Comparison of ENCODE assay signal across 1 cellular context in genomic region chr17:7029096-7029495, GRCh38.
TF ChIP-seq lines count a peak whose summit lies in the region.

No MANE protein-coding gene starts in this region.

TF ChIP-seq in endothelial cell of umbilical vein, 7 proteins besides CTCF, POLR2A, EP300 and RAD21:
- no peak for TF ChIP-seq GATA2 (IDR thresholded peaks at IDR 0.05; ENCODE audit: insufficient read depth, insufficient read length, low read depth, low read length)
- TF ChIP-seq FOS (IDR thresholded peaks at IDR 0.05; ENCODE audit: borderline replicate concordance, insufficient read depth, low read length) = no peak
- TF ChIP-seq POLR2AphosphoS5 (IDR thresholded peaks at IDR 0.05; ENCODE audit: insufficient read depth, low read depth, low read length) = no peak
- TF ChIP-seq, protein P1, sequence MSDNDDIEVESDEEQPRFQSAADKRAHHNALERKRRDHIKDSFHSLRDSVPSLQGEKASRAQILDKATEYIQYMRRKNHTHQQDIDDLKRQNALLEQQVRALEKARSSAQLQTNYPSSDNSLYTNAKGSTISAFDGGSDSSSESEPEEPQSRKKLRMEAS (IDR thresholded peaks at IDR 0.05; ENCODE audit: insufficient read depth, insufficient read length) = no peak
- TF ChIP-seq EZH2 (IDR thresholded peaks at IDR 0.05; ENCODE audit: borderline replicate concordance, low read depth, low read length, severe bottlenecking) = no peak
- no peak for TF ChIP-seq MYC (IDR thresholded peaks at IDR 0.05; ENCODE audit: low read depth, low read length)
- TF ChIP-seq JUN (IDR thresholded peaks at IDR 0.05; ENCODE audit: borderline replicate concordance, insufficient read depth, insufficient read length, low read depth) = no peak
TF ChIP-seq in endothelial cell of umbilical vein: peak in this region for 0.
